In genomic region chr9:79623799-79624721, GRCh38 we compare ENCODE assay signal across 8 cellular contexts. TPM values are rescaled to one million over a fixed set of nuclear protein-coding genes. Genes with fewer than 3 reads are reported as not detected.
DNase-seq lines count a peak whose midpoint lies in the region; ATAC-seq and TF ChIP-seq lines count a peak whose summit lies in the region.

No MANE protein-coding gene starts in this region.

- H3K79me2 ChIP-seq in neural progenitor cell (ENCODE audit: low read depth) = peaks cover 98% of the 10 kb centered on the region

- H3K27me3 ChIP-seq in Caco-2 (replicated peaks; ENCODE audit: control insufficient read depth, insufficient read depth, low read length) (no peaks in the 10 kb centered on the region), neural progenitor cell (no peaks in the 10 kb centered on the region)

- POLR2A ChIA-PET in Caco-2 (lab: Charles Lee) = no interaction called here

- CTCF ChIA-PET in Caco-2 (lab: Charles Lee) = interaction anchor here (0.6 kb wide), 2 partner anchors 157 to 492 kb away, joined by 3 to 4 read pairs; no protein-coding TSS in a partner anchor

- H3K27ac Mint-ChIP-seq in Caco-2 (ENCODE audit: unreplicated experiment) (peak overlapping the region; percentile 86), neural progenitor cell (peak overlapping the region; percentile 82)

- peaks cover 23% of the 10 kb centered on the region for H3F3A ChIP-seq in neural progenitor cell (ENCODE audit: low read depth)

- H3K4me1 ChIP-seq in Caco-2 (no peaks in the 10 kb centered on the region), neural progenitor cell (peaks cover 83% of the 10 kb centered on the region)

- H3K27me3 Mint-ChIP-seq in Caco-2 (ENCODE audit: insufficient read depth, unreplicated experiment) (no peaks in the 10 kb centered on the region), neural progenitor cell (ENCODE audit: insufficient read depth, low read depth) (no peaks in the 10 kb centered on the region)

- peaks cover 13% of the 10 kb centered on the region for H3K4me1 Mint-ChIP-seq in Caco-2 (ENCODE audit: low read depth, unreplicated experiment)
- H3K4me1 Mint-ChIP-seq in neural progenitor cell = peaks cover 56% of the 10 kb centered on the region

- H3K4me2 ChIP-seq in neural progenitor cell = peak overlapping the region; percentile 45

- no peak overlapping the region for H2AFZ ChIP-seq in neural progenitor cell (replicated peaks)

- intact Hi-C loops in Caco-2 (cut with micrococcal nuclease; ENCODE audit: unreplicated experiment) = no loop called here

- H3K4me3 ChIP-seq in Caco-2 (ENCODE audit: low read depth, low read length) (no peak overlapping the region), SK-N-MC (no peak overlapping the region), neural progenitor cell (no peak overlapping the region)

- H3K4me3 Mint-ChIP-seq in Caco-2 (ENCODE audit: unreplicated experiment) (peak overlapping the region; percentile 35), neural progenitor cell (no peak overlapping the region)

- H4K20me1 ChIP-seq in neural progenitor cell (ENCODE audit: low read depth) = peaks cover 95% of the 10 kb centered on the region

- TF ChIP-seq CTCF in Caco-2 (IDR thresholded peaks at IDR 0.05; ENCODE audit: insufficient read depth in 1 of 2, low read depth in 1 of 2, low read length in 1 of 2, severe bottlenecking in 1 of 2, unreplicated experiment in 1 of 2) = no peak
- TF ChIP-seq CTCF in neural progenitor cell (IDR thresholded peaks at IDR 0.05) = no peak

- H3K27ac ChIP-seq in SK-N-MC (no peak overlapping the region), neural progenitor cell (peak overlapping the region; percentile 74)

- H3K9ac ChIP-seq in SK-N-MC (ENCODE audit: insufficient read length) (no peak overlapping the region), neural progenitor cell (no peak overlapping the region)

- BruUV-seq in Caco-2 (replicated peaks; lab: Mats Ljungman, UMichigan) = no TSS peak

- H3K9me3 ChIP-seq in Caco-2 (no peaks in the 10 kb centered on the region), SK-N-MC (ENCODE audit: low read depth, low read length) (no peaks in the 10 kb centered on the region), neural progenitor cell (ENCODE audit: low read depth) (no peaks in the 10 kb centered on the region)

- H3K9me3 Mint-ChIP-seq in Caco-2 (ENCODE audit: unreplicated experiment) = no peaks in the 10 kb centered on the region
- peaks cover 8% of the 10 kb centered on the region for H3K9me3 Mint-ChIP-seq in neural progenitor cell

- H3K36me3 ChIP-seq in Caco-2 (ENCODE audit: control insufficient read depth, insufficient read depth, low read length) (no peaks in the 10 kb centered on the region), SK-N-MC (ENCODE audit: insufficient read depth, low read length) (no peaks in the 10 kb centered on the region), neural progenitor cell (peaks cover 6% of the 10 kb centered on the region)

- H3K36me3 Mint-ChIP-seq in Caco-2 (ENCODE audit: insufficient read depth, unreplicated experiment) (no peaks in the 10 kb centered on the region), neural progenitor cell (peaks cover 52% of the 10 kb centered on the region)

- ATAC-seq in GM19328 (IDR thresholded peaks at IDR 0.05; ENCODE audit: unreplicated experiment) = peak; percentile 84
- peak; percentile 89 for ATAC-seq in HG03139 (IDR thresholded peaks at IDR 0.05; ENCODE audit: unreplicated experiment)

- DNase-seq in Caco-2 (peak in 1 of 2 experiments; percentile 23), SK-N-MC (ENCODE audit: low read depth, low spot score) (peak; percentile 66), dermis blood vessel endothelial cell (peak; percentile 69), neural progenitor cell (ENCODE audit: low spot score) (no peak), foreskin melanocyte (no peak), OCI-M2 (lab: John Stamatoyannopoulos, UW; ENCODE audit: unreplicated experiment) (no peak)

RNA-seq across cellular contexts. Expression of gene TLE4, which starts 52.3 kb away (rescaled TPM):
- total RNA-seq in Caco-2 (2022) (8.1 and 9.2 TPM in 2 replicates), dermis blood vessel endothelial cell (23.7 and 25.5 TPM in 2 replicates), neural progenitor cell (ENCODE audit: low replicate concordance) (236 and 265 TPM in 2 replicates)

Comparison
In these comparisons a context has a peak if more than half of its experiments do, and no peak if none do; other contexts are left out.
1. DNase-seq: peak in SK-N-MC (single experiment) and dermis blood vessel endothelial cell (single experiment); none in neural progenitor cell (single experiment), foreskin melanocyte (single experiment) and OCI-M2 (single experiment).